ENCODE assay signal across 18 cellular contexts in genomic region chr2:8617048-8617447, GRCh38.
"Had no signal": no experiment of that assay in that cellular context is flagged by ENCODE, and none has a peak within 500 bp of the region (broad histone marks: within the 10 kb centered on the region; RNA-seq: fewer than 3 reads in every experiment).

No MANE protein-coding gene starts in this region.

- H3K4me1 ChIP-seq: esophagus muscularis mucosa, foreskin keratinocyte, gastroesophageal sphincter, left lung had no signal

- H3K4me1 Mint-ChIP-seq: memory B cell had no signal

- H3K27ac ChIP-seq: coronary artery, esophagus muscularis mucosa, foreskin keratinocyte, gastroesophageal sphincter, heart left ventricle, left lung had no signal

- H3K4me3 ChIP-seq: coronary artery, dorsolateral prefrontal cortex, esophagus muscularis mucosa, gastroesophageal sphincter, heart left ventricle, left lung, lung, mucosa of descending colon had no signal

- H3K36me3 Mint-ChIP-seq: memory B cell, mesothelial cell of epicardium had no signal

- H3K4me3 Mint-ChIP-seq: memory B cell, mesothelial cell of epicardium had no signal

- ATAC-seq: foreskin keratinocyte, gastroesophageal sphincter, heart left ventricle, left cardiac atrium, left lung, left ventricle myocardium superior, mucosa of descending colon had no signal

- H3K36me3 ChIP-seq: esophagus muscularis mucosa, gastroesophageal sphincter, heart left ventricle, left lung had no signal

- DNase-seq: dermis blood vessel endothelial cell; effector CD4-positive, alpha-beta T cell; effector memory CD4-positive, alpha-beta T cell; foreskin keratinocyte; heart left ventricle; left cardiac atrium; left lung; left ventricle myocardium superior; mammary epithelial cell; mesendoderm had no signal

- H3K27ac Mint-ChIP-seq: memory B cell had no signal

- H3K27me3 ChIP-seq: dorsolateral prefrontal cortex, esophagus muscularis mucosa, foreskin keratinocyte, gastroesophageal sphincter, left lung had no signal

- H3K9me3 ChIP-seq: esophagus muscularis mucosa, gastroesophageal sphincter, left lung, mucosa of descending colon had no signal

- H3K9me3 Mint-ChIP-seq: memory B cell had no signal
